Comparison of ENCODE assay signal across 21 cellular contexts in the genomic region with DNA sequence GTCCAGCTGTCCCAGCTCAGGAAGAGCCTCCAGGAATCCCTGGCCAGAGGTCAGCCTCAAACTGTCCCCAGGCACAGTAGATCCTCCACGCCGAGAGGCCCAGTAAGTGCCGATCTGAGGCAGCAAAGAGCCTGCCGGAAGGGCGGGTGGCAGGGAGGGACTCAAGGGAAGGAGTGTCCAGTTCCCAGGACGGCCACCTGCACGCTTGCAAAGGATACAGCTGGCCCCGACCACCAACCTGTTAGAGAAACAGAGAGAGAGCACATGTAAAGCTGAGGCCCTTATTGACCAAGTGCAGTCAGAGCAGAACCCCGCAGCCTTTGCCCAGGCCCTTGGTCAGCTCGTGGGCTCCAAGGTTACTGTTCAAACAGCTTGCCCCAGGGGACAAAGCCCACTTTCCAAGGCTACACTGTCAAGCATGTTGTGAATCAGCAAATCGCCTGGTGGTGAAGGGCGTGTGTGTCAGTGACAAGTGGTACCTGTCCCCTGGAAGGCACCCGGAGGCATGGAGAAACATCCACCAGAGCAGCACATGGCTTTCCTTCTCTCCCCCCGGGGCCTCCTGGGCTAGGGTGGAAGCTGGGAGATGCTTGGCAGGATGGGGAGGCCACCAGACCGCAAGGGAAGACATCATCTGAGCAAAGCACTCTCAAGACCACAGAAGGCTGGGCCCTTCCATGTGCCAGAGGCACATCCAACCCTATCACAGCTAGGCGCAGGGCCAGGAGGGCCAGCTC. TPM values are rescaled to one million over a fixed set of nuclear protein-coding genes. Genes with fewer than 3 reads are reported as not detected.
A peak's percentile ranks its signal among the peaks of the same experiment; 100 is the strongest.
DNase-seq lines count a peak whose midpoint lies in the region; ATAC-seq and TF ChIP-seq lines count a peak whose summit lies in the region.
"Had no signal": no experiment of that assay in that cellular context is flagged by ENCODE, and none has a peak within 500 bp of the region (broad histone marks: within the 10 kb centered on the region; RNA-seq: fewer than 3 reads in every experiment).

No MANE protein-coding gene starts in this region.

- H3K36me3 ChIP-seq in IMR-90 (ENCODE audit: control insufficient read depth, insufficient read depth, low read length) = peaks cover 15% of the 10 kb centered on the region
- H3K36me3 ChIP-seq in trophoblast cell (ENCODE audit: control insufficient read depth in 1 of 2, insufficient read depth in 2 of 2, low read length in 2 of 2) = no peaks in the 10 kb centered on the region

- intact Hi-C loops in IMR-90 (cut with micrococcal nuclease) (no loop called here), natural killer cell (cut with micrococcal nuclease) (no loop called here)
- intact Hi-C loops in activated T-helper 1 cell treated with anti-CD3 and anti-CD28 coated beads, Interleukin-12 subunit alpha, Interleukin-12 subunit beta, Interleukin-2, Interleukin-4 antibody, amounts not matched to agents 30 ng/mL and 10 ng/mL and 1 ng/mL, durations not matched to agents 14 hours and 24 hours and 36 hours (cut with micrococcal nuclease) = no loop called here

- H3K27me3 Mint-ChIP-seq in activated naive CD8-positive, alpha-beta T cell treated with anti-CD3 and anti-CD28 coated beads, Interleukin-2, amount 10 ng/mL, durations not matched to agents 7 days and 5 days = no peaks in the 10 kb centered on the region
- H3K27me3 Mint-ChIP-seq in activated naive CD8-positive, alpha-beta T cell treated with anti-CD3 and anti-CD28 coated beads, Interleukin-2, amount 50 U/mL, for 24 hours = no peaks in the 10 kb centered on the region
- no peaks in the 10 kb centered on the region for H3K27me3 Mint-ChIP-seq in activated T-helper 1 cell treated with anti-CD3 and anti-CD28 coated beads, Interleukin-12 subunit alpha, Interleukin-12 subunit beta, Interleukin-2, Interleukin-4 antibody, amounts not matched to agents 30 ng/mL and 10 ng/mL and 1 ng/mL, durations not matched to agents 14 hours and 24 hours and 36 hours (ENCODE audit: insufficient read depth)
- H3K27me3 Mint-ChIP-seq in natural killer cell (ENCODE audit: low read depth in 2 of 2) (no peaks in the 10 kb centered on the region), progenitor cell of endocrine pancreas (peaks cover under 1% of the 10 kb centered on the region), nephron progenitor cell (ENCODE audit: low read depth, poor library complexity) (peaks cover 18% of the 10 kb centered on the region)
- H3K27me3 Mint-ChIP-seq: CD4-positive, alpha-beta T cell had no signal

- 100% methylated on average over 2 of the region's 16 CpGs; no CpG with 5 or more reads in 1 of the 2 experiments for WGBS in IMR-90 (ENCODE audit: extremely low coverage in 2 of 2, insufficient read length in 1 of 2), 2 experiments
- WGBS in trophoblast cell (ENCODE audit: extremely low coverage, insufficient coverage, insufficient read length) = no CpG with 5 or more reads among the region's 16 CpGs

- H3K9ac ChIP-seq in IMR-90 (ENCODE audit: low read depth, low read length) = no peak overlapping the region
- H3K9ac ChIP-seq in trophoblast cell (ENCODE audit: low read length) = no peak overlapping the region

- H2AK5ac ChIP-seq in IMR-90 (ENCODE audit: low read depth, low read length) = no peak overlapping the region
- no peak overlapping the region for H2AK5ac ChIP-seq in trophoblast cell (ENCODE audit: low read length)

- POLR2A ChIA-PET in activated naive CD8-positive, alpha-beta T cell treated with anti-CD3 and anti-CD28 coated beads, Interleukin-2, amount 10 ng/mL, durations not matched to agents 7 days and 5 days (lab: Charles Lee) = no interaction called here
- POLR2A ChIA-PET in IMR-90 (lab: Charles Lee; ENCODE audit: unreplicated experiment) = no interaction called here

- H3K79me1 ChIP-seq in IMR-90 (ENCODE audit: low read depth in 1 of 2, low read length in 2 of 2) (peaks cover 0 to 4% of the 10 kb centered on the region in 2 experiments; a peak in 1 of 4 replicates), trophoblast cell (ENCODE audit: low read length) (peaks cover 12% of the 10 kb centered on the region)

- no peak for TF ChIP-seq POLR2A in IMR-90 (IDR thresholded peaks at IDR 0.05; ENCODE audit: low read depth, low read length)

- no peaks in the 10 kb centered on the region for H4K20me1 ChIP-seq in IMR-90 (ENCODE audit: insufficient read depth, low read length)

- H4K8ac ChIP-seq in IMR-90 (ENCODE audit: low read depth in 2 of 2, low read length in 2 of 2) = no peak overlapping the region
- no peak overlapping the region for H4K8ac ChIP-seq in trophoblast cell (ENCODE audit: low read depth, low read length)

- peak overlapping the region; percentile 19 for H2BK12ac ChIP-seq in trophoblast cell (ENCODE audit: low read length)

- H3K18ac ChIP-seq in IMR-90 (ENCODE audit: low read depth, low read length) (no peak overlapping the region), trophoblast cell (ENCODE audit: low read length) (no peak overlapping the region)

- peaks cover 6% of the 10 kb centered on the region for H3K4me1 Mint-ChIP-seq in activated naive CD8-positive, alpha-beta T cell treated with anti-CD3 and anti-CD28 coated beads, Interleukin-2, amount 10 ng/mL, durations not matched to agents 7 days and 5 days
- peaks cover 26% of the 10 kb centered on the region for H3K4me1 Mint-ChIP-seq in activated naive CD8-positive, alpha-beta T cell treated with anti-CD3 and anti-CD28 coated beads, Interleukin-2, amount 50 U/mL, for 24 hours
- H3K4me1 Mint-ChIP-seq in activated T-helper 1 cell treated with anti-CD3 and anti-CD28 coated beads, Interleukin-12 subunit alpha, Interleukin-12 subunit beta, Interleukin-2, Interleukin-4 antibody, amounts not matched to agents 30 ng/mL and 10 ng/mL and 1 ng/mL, durations not matched to agents 14 hours and 24 hours and 36 hours (ENCODE audit: low read depth) = no peaks in the 10 kb centered on the region
- no peaks in the 10 kb centered on the region for H3K4me1 Mint-ChIP-seq in natural killer cell
- H3K4me1 Mint-ChIP-seq in progenitor cell of endocrine pancreas (ENCODE audit: low read depth) = peaks cover 5% of the 10 kb centered on the region
- peaks cover 42% of the 10 kb centered on the region for H3K4me1 Mint-ChIP-seq in nephron progenitor cell

- no peak overlapping the region for H3K4me3 Mint-ChIP-seq in activated naive CD8-positive, alpha-beta T cell treated with anti-CD3 and anti-CD28 coated beads, Interleukin-2, amount 10 ng/mL, durations not matched to agents 7 days and 5 days
- H3K4me3 Mint-ChIP-seq in activated naive CD8-positive, alpha-beta T cell treated with anti-CD3 and anti-CD28 coated beads, Interleukin-2, amount 50 U/mL, for 24 hours = no peak overlapping the region
- H3K4me3 Mint-ChIP-seq in activated T-helper 1 cell treated with anti-CD3 and anti-CD28 coated beads, Interleukin-12 subunit alpha, Interleukin-12 subunit beta, Interleukin-2, Interleukin-4 antibody, amounts not matched to agents 30 ng/mL and 10 ng/mL and 1 ng/mL, durations not matched to agents 14 hours and 24 hours and 36 hours = no peak overlapping the region
- no peak overlapping the region for H3K4me3 Mint-ChIP-seq in natural killer cell
- no peak overlapping the region for H3K4me3 Mint-ChIP-seq in progenitor cell of endocrine pancreas (ENCODE audit: low read depth)
- H3K4me3 Mint-ChIP-seq in nephron progenitor cell = no peak overlapping the region
- H3K4me3 Mint-ChIP-seq: CD4-positive, alpha-beta T cell had no signal

- no peak overlapping the region for H2BK15ac ChIP-seq in IMR-90 (ENCODE audit: low read depth, low read length)

- H3K36me3 Mint-ChIP-seq in activated naive CD8-positive, alpha-beta T cell treated with anti-CD3 and anti-CD28 coated beads, Interleukin-2, amount 10 ng/mL, durations not matched to agents 7 days and 5 days = no peaks in the 10 kb centered on the region
- peaks cover 3% of the 10 kb centered on the region for H3K36me3 Mint-ChIP-seq in activated naive CD8-positive, alpha-beta T cell treated with anti-CD3 and anti-CD28 coated beads, Interleukin-2, amount 50 U/mL, for 24 hours (ENCODE audit: low read depth)
- no peaks in the 10 kb centered on the region for H3K36me3 Mint-ChIP-seq in activated T-helper 1 cell treated with anti-CD3 and anti-CD28 coated beads, Interleukin-12 subunit alpha, Interleukin-12 subunit beta, Interleukin-2, Interleukin-4 antibody, amounts not matched to agents 30 ng/mL and 10 ng/mL and 1 ng/mL, durations not matched to agents 14 hours and 24 hours and 36 hours (ENCODE audit: low read depth)
- no peaks in the 10 kb centered on the region for H3K36me3 Mint-ChIP-seq in natural killer cell
- peaks cover 1% of the 10 kb centered on the region for H3K36me3 Mint-ChIP-seq in progenitor cell of endocrine pancreas (ENCODE audit: insufficient read depth)
- H3K36me3 Mint-ChIP-seq in nephron progenitor cell (ENCODE audit: low read depth) = peaks cover 4% of the 10 kb centered on the region

- H2AFZ ChIP-seq in IMR-90 (replicated peaks; ENCODE audit: low read length, poor library complexity) (no peak overlapping the region), trophoblast cell (ENCODE audit: insufficient read depth, low read length, poor library complexity) (no peak overlapping the region)
- H2AFZ ChIP-seq: PC-9 had no signal

- H2BK120ac ChIP-seq in IMR-90 (ENCODE audit: low read depth, low read length) (no peak overlapping the region), trophoblast cell (ENCODE audit: insufficient read depth, low read length, poor library complexity) (no peak overlapping the region)

- H3K4me2 ChIP-seq in IMR-90 (ENCODE audit: low read depth, low read length) (no peak overlapping the region), trophoblast cell (ENCODE audit: low read length) (no peak overlapping the region)
- H3K4me2 ChIP-seq: PC-9 had no signal

- no peaks in the 10 kb centered on the region for H3K27me3 ChIP-seq in IMR-90 (ENCODE audit: control insufficient read depth, insufficient read depth, low read length)
- H3K27me3 ChIP-seq in trophoblast cell (ENCODE audit: insufficient read depth, low read length) = no peaks in the 10 kb centered on the region

- no peak overlapping the region for H4K12ac ChIP-seq in trophoblast cell (ENCODE audit: low read depth, low read length)

- H2BK20ac ChIP-seq in IMR-90 (ENCODE audit: low read depth, low read length) = no peak overlapping the region

- TF ChIP-seq CTCF in IMR-90 (conservative IDR thresholded peaks at IDR 0.05; ENCODE audit: low read depth, low read length) (no peak), natural killer cell (IDR thresholded peaks at IDR 0.05) (no peak), progenitor cell of endocrine pancreas (IDR thresholded peaks at IDR 0.05; ENCODE audit: unreplicated experiment) (no peak), nephron progenitor cell (IDR thresholded peaks at IDR 0.05) (no peak)

- no peak for TF ChIP-seq RAD21 in IMR-90 (IDR thresholded peaks at IDR 0.05; ENCODE audit: low read length)

- dilution Hi-C loops in IMR-90 (cut with HindIII; ENCODE audit: low sequenced_read_pairs, unreplicated experiment) = no loop called here

- no peaks in the 10 kb centered on the region for H3K9me3 Mint-ChIP-seq in activated naive CD8-positive, alpha-beta T cell treated with anti-CD3 and anti-CD28 coated beads, Interleukin-2, amount 10 ng/mL, durations not matched to agents 7 days and 5 days
- H3K9me3 Mint-ChIP-seq in activated naive CD8-positive, alpha-beta T cell treated with anti-CD3 and anti-CD28 coated beads, Interleukin-2, amount 50 U/mL, for 24 hours = no peaks in the 10 kb centered on the region
- H3K9me3 Mint-ChIP-seq in activated T-helper 1 cell treated with anti-CD3 and anti-CD28 coated beads, Interleukin-12 subunit alpha, Interleukin-12 subunit beta, Interleukin-2, Interleukin-4 antibody, amounts not matched to agents 30 ng/mL and 10 ng/mL and 1 ng/mL, durations not matched to agents 14 hours and 24 hours and 36 hours = no peaks in the 10 kb centered on the region
- H3K9me3 Mint-ChIP-seq in natural killer cell = no peaks in the 10 kb centered on the region
- no peaks in the 10 kb centered on the region for H3K9me3 Mint-ChIP-seq in progenitor cell of endocrine pancreas (ENCODE audit: low read depth)
- no peaks in the 10 kb centered on the region for H3K9me3 Mint-ChIP-seq in nephron progenitor cell
- H3K9me3 Mint-ChIP-seq: CD4-positive, alpha-beta T cell had no signal

- H3K4ac ChIP-seq in IMR-90 (ENCODE audit: low read depth, low read length) (no peak overlapping the region), trophoblast cell (ENCODE audit: low read depth, low read length) (no peak overlapping the region)

- peak overlapping the region; percentile 5 for H2AK9ac ChIP-seq in IMR-90 (replicated peaks; ENCODE audit: low read depth, low read length, poor library complexity)

- in situ Hi-C loops in IMR-90 (cut with MboI; ENCODE audit: low sequenced_read_pairs) = no loop called here

- CTCF ChIA-PET in IMR-90 (lab: Yijun Ruan, JAX) = no interaction called here

- H3K4me3 ChIP-seq in IMR-90 (ENCODE audit: insufficient read depth, low read depth, low read length) = no peak overlapping the region
- no peak overlapping the region for H3K4me3 ChIP-seq in trophoblast cell (ENCODE audit: low read depth, low read length)
- H3K4me3 ChIP-seq: PC-9 had no signal

- H4K5ac ChIP-seq in IMR-90 (ENCODE audit: low read depth, low read length) = no peak overlapping the region

- H3K9me1 ChIP-seq in IMR-90 (ENCODE audit: insufficient read depth, low read length) = 0 out of 2 replicates have a peak, but pooled peaks cover 2% of the 10 kb centered on the region

- peak overlapping the region; percentile 12 for H3K27ac Mint-ChIP-seq in activated naive CD8-positive, alpha-beta T cell treated with anti-CD3 and anti-CD28 coated beads, Interleukin-2, amount 10 ng/mL, durations not matched to agents 7 days and 5 days
- H3K27ac Mint-ChIP-seq in activated naive CD8-positive, alpha-beta T cell treated with anti-CD3 and anti-CD28 coated beads, Interleukin-2, amount 50 U/mL, for 24 hours = no peak overlapping the region
- H3K27ac Mint-ChIP-seq in activated T-helper 1 cell treated with anti-CD3 and anti-CD28 coated beads, Interleukin-12 subunit alpha, Interleukin-12 subunit beta, Interleukin-2, Interleukin-4 antibody, amounts not matched to agents 30 ng/mL and 10 ng/mL and 1 ng/mL, durations not matched to agents 14 hours and 24 hours and 36 hours = peak overlapping the region; percentile 48
- H3K27ac Mint-ChIP-seq in natural killer cell = no peak overlapping the region
- no peak overlapping the region for H3K27ac Mint-ChIP-seq in progenitor cell of endocrine pancreas
- no peak overlapping the region for H3K27ac Mint-ChIP-seq in nephron progenitor cell
- H3K27ac Mint-ChIP-seq: CD4-positive, alpha-beta T cell had no signal

- H3K23ac ChIP-seq in IMR-90 (ENCODE audit: low read depth, low read length) = no peak overlapping the region
- no peak overlapping the region for H3K23ac ChIP-seq in trophoblast cell (ENCODE audit: low read length)

- H4K91ac ChIP-seq in IMR-90 (ENCODE audit: insufficient read depth, low read depth, low read length) = no peak overlapping the region
- peak overlapping the region; percentile 22 for H4K91ac ChIP-seq in trophoblast cell (ENCODE audit: low read depth, low read length)

- ATAC-seq in activated naive CD8-positive, alpha-beta T cell treated with anti-CD3 and anti-CD28 coated beads, Interleukin-2, amount 10 ng/mL, durations not matched to agents 7 days and 5 days (ENCODE audit: low read depth) = no peak
- ATAC-seq in activated naive CD8-positive, alpha-beta T cell treated with anti-CD3 and anti-CD28 coated beads, Interleukin-2, amount 50 U/mL, for 24 hours = no peak
- ATAC-seq in IMR-90 (ENCODE audit: low read depth) (no peak), natural killer cell (no peak)
- ATAC-seq: HCT116 had no signal

- H3K14ac ChIP-seq in IMR-90 (replicated peaks; ENCODE audit: low read depth, low read length) (no peak overlapping the region), trophoblast cell (ENCODE audit: low read length) (no peak overlapping the region)

- H3K4me1 ChIP-seq in IMR-90 (ENCODE audit: control insufficient read depth, insufficient read depth, low read length) (no peaks in the 10 kb centered on the region), trophoblast cell (ENCODE audit: control insufficient read depth in 1 of 2, insufficient read depth in 2 of 2, low read length in 2 of 2) (peaks cover 10 to 22% of the 10 kb centered on the region in 2 experiments)

- no peak overlapping the region for H3K27ac ChIP-seq in IMR-90 (ENCODE audit: insufficient read depth, low read length)
- no peak overlapping the region for H3K27ac ChIP-seq in trophoblast cell (ENCODE audit: low read depth, low read length)
- H3K27ac ChIP-seq: HL-60, PC-9 had no signal

- no peak for DNase-seq in activated naive CD8-positive, alpha-beta T cell treated with anti-CD3 and anti-CD28 coated beads, Interleukin-2, amount 10 ng/mL, durations not matched to agents 7 days and 5 days
- no peak for DNase-seq in activated naive CD8-positive, alpha-beta T cell treated with anti-CD3 and anti-CD28 coated beads, Interleukin-2, amount 50 U/mL, for 24 hours
- DNase-seq in IMR-90 (no peak), trophoblast cell (peak; percentile 66 to 75), natural killer cell (no peak), progenitor cell of endocrine pancreas (ENCODE audit: low spot score, unreplicated experiment) (no peak), nephron progenitor cell (no peak)
- DNase-seq in activated T-helper 1 cell treated with anti-CD3 and anti-CD28 coated beads, Interleukin-12 subunit alpha, Interleukin-12 subunit beta, Interleukin-2, Interleukin-4 antibody, amounts not matched to agents 30 ng/mL and 10 ng/mL and 1 ng/mL, durations not matched to agents 14 hours and 24 hours and 36 hours (ENCODE audit: low spot score) = no peak
- DNase-seq: CD4-positive, alpha-beta T cell; COR-L47; EL; GDM1; GOT3; NCI-H1105 treated with DMSO at 0.1 percent for 48 hours; NCI-H2029; NCI-H2227 treated with DMSO at 0.1 percent for 48 hours; NCI-H526 treated with DMSO at 0.1 percent for 48 hours; PC-9; SHP77 treated with DMSO at 0.1 percent for 48 hours had no signal

- H3K56ac ChIP-seq in IMR-90 (ENCODE audit: extremely low read depth, insufficient read depth, low read length) = no peak overlapping the region

- no peak overlapping the region for H2BK5ac ChIP-seq in IMR-90 (ENCODE audit: low read depth, low read length, poor library complexity, severe bottlenecking)
- no peak overlapping the region for H2BK5ac ChIP-seq in trophoblast cell (ENCODE audit: low read depth, low read length, poor library complexity)

- H3K79me2 ChIP-seq in trophoblast cell (ENCODE audit: control insufficient read depth, insufficient read depth, low read length, poor library complexity) = no peaks in the 10 kb centered on the region

- no TSS peak for BruUV-seq in IMR-90 (replicated peaks; lab: Mats Ljungman, UMichigan)

- no peaks in the 10 kb centered on the region for H3K9me3 ChIP-seq in IMR-90 (ENCODE audit: control insufficient read depth, insufficient read depth, low read length)
- no peaks in the 10 kb centered on the region for H3K9me3 ChIP-seq in trophoblast cell (ENCODE audit: insufficient read depth, low read depth, low read length)

RNA-seq across cellular contexts. Expression of a gene that starts 42.6 kb away (rescaled TPM):
- 10 to 100 TPM; 68.6 to 70.0 TPM for total RNA-seq in activated naive CD8-positive, alpha-beta T cell treated with anti-CD3 and anti-CD28 coated beads, Interleukin-2, amount 10 ng/mL, durations not matched to agents 7 days and 5 days
- 175 and 202 TPM in 2 replicates for total RNA-seq in IMR-90 (2012; rRNA removed)
- polyA plus RNA-seq in IMR-90 (2012; rRNA removed) = 296 and 347 TPM in 2 replicates
- 473 and 691 TPM in 2 replicates for polyA plus RNA-seq in IMR-90 (2012; cell fraction: cytosol; rRNA removed)
- 159 and 329 TPM in 2 replicates for polyA plus RNA-seq in IMR-90 (2012; cell fraction: nucleus; rRNA removed; ENCODE audit: low replicate concordance)
- total RNA-seq in activated T-helper 1 cell treated with anti-CD3 and anti-CD28 coated beads, Interleukin-12 subunit alpha, Interleukin-12 subunit beta, Interleukin-2, Interleukin-4 antibody, amounts not matched to agents 30 ng/mL and 10 ng/mL and 1 ng/mL, durations not matched to agents 14 hours and 24 hours and 36 hours = 99.4 and 112 TPM in 2 replicates
- 16.0 and 18.0 TPM in 2 replicates for polyA plus RNA-seq in trophoblast cell (2013)
- 10 to 100 TPM; 37.5 to 56.2 (median 38.2) TPM for total RNA-seq in natural killer cell
- total RNA-seq in progenitor cell of endocrine pancreas = 48.7 and 58.2 TPM in 2 replicates

RNA-seq across cellular contexts. Expression of a gene that starts 42.6 kb away (rescaled TPM):
- total RNA-seq in activated naive CD8-positive, alpha-beta T cell treated with anti-CD3 and anti-CD28 coated beads, Interleukin-2, amount 10 ng/mL, durations not matched to agents 7 days and 5 days = 10 to 100 TPM; 20.7 to 20.8 TPM
- total RNA-seq in IMR-90 (2012; rRNA removed) (14.7 and 15.6 TPM in 2 replicates), natural killer cell (10 to 100 TPM; 23.5 to 37.3 (median 24.4) TPM), progenitor cell of endocrine pancreas (14.0 and 14.3 TPM in 2 replicates)
- polyA plus RNA-seq in IMR-90 (2012; rRNA removed) = 25.7 and 28.4 TPM in 2 replicates
- polyA plus RNA-seq in IMR-90 (2012; cell fraction: cytosol; rRNA removed) = 29.7 and 38.9 TPM in 2 replicates
- polyA plus RNA-seq in IMR-90 (2012; cell fraction: nucleus; rRNA removed; ENCODE audit: low replicate concordance) = 47.3 and 92.8 TPM in 2 replicates
- total RNA-seq in activated T-helper 1 cell treated with anti-CD3 and anti-CD28 coated beads, Interleukin-12 subunit alpha, Interleukin-12 subunit beta, Interleukin-2, Interleukin-4 antibody, amounts not matched to agents 30 ng/mL and 10 ng/mL and 1 ng/mL, durations not matched to agents 14 hours and 24 hours and 36 hours = 19.0 and 20.0 TPM in 2 replicates
- 2.2 and 2.6 TPM in 2 replicates for polyA plus RNA-seq in trophoblast cell (2013)

RNA-seq across cellular contexts. Expression of a gene that starts 44.3 kb away (rescaled TPM):
- 10 to 100 TPM; 11.9 to 12.7 TPM for total RNA-seq in activated naive CD8-positive, alpha-beta T cell treated with anti-CD3 and anti-CD28 coated beads, Interleukin-2, amount 10 ng/mL, durations not matched to agents 7 days and 5 days
- total RNA-seq in IMR-90 (2012; rRNA removed) (1.7 and 2.5 TPM in 2 replicates), natural killer cell (1 to 10 TPM; 5.1 to 5.3 (median 5.3) TPM), progenitor cell of endocrine pancreas (9.0 and 9.9 TPM in 2 replicates)
- polyA plus RNA-seq in IMR-90 (2012; rRNA removed) = 4.4 and 5.5 TPM in 2 replicates
- 5.3 and 8.3 TPM in 2 replicates for polyA plus RNA-seq in IMR-90 (2012; cell fraction: cytosol; rRNA removed)
- 3.5 and 12.3 TPM in 2 replicates for polyA plus RNA-seq in IMR-90 (2012; cell fraction: nucleus; rRNA removed; ENCODE audit: low replicate concordance)
- 20.6 and 21.5 TPM in 2 replicates for total RNA-seq in activated T-helper 1 cell treated with anti-CD3 and anti-CD28 coated beads, Interleukin-12 subunit alpha, Interleukin-12 subunit beta, Interleukin-2, Interleukin-4 antibody, amounts not matched to agents 30 ng/mL and 10 ng/mL and 1 ng/mL, durations not matched to agents 14 hours and 24 hours and 36 hours
- polyA plus RNA-seq in trophoblast cell (2013) = 10.4 and 11.5 TPM in 2 replicates

RNA-seq across cellular contexts. Expression of a gene that starts 44.3 kb away (rescaled TPM):
- 10 to 100 TPM; 18.4 to 18.9 TPM for total RNA-seq in activated naive CD8-positive, alpha-beta T cell treated with anti-CD3 and anti-CD28 coated beads, Interleukin-2, amount 10 ng/mL, durations not matched to agents 7 days and 5 days
- 8.6 TPM in 2 replicates for total RNA-seq in IMR-90 (2012; rRNA removed)
- 12.1 and 14.0 TPM in 2 replicates for polyA plus RNA-seq in IMR-90 (2012; rRNA removed)
- 8.4 and 9.2 TPM in 2 replicates for polyA plus RNA-seq in IMR-90 (2012; cell fraction: cytosol; rRNA removed)
- polyA plus RNA-seq in IMR-90 (2012; cell fraction: nucleus; rRNA removed; ENCODE audit: low replicate concordance) = 24.4 and 41.2 TPM in 2 replicates
- total RNA-seq in activated T-helper 1 cell treated with anti-CD3 and anti-CD28 coated beads, Interleukin-12 subunit alpha, Interleukin-12 subunit beta, Interleukin-2, Interleukin-4 antibody, amounts not matched to agents 30 ng/mL and 10 ng/mL and 1 ng/mL, durations not matched to agents 14 hours and 24 hours and 36 hours = 22.2 and 24.1 TPM in 2 replicates
- 10.8 and 11.6 TPM in 2 replicates for polyA plus RNA-seq in trophoblast cell (2013)
- total RNA-seq in natural killer cell = 10 to 100 TPM in 2 of 3 donors, 1 to 10 TPM in 1; 6.4 to 12.5 (median 11.7) TPM
- 27.2 and 27.4 TPM in 2 replicates for total RNA-seq in progenitor cell of endocrine pancreas

Comparison
In these comparisons a context has a peak if more than half of its experiments do, and no peak if none do; other contexts are left out.
1. H3K27ac Mint-ChIP-seq: peak in activated naive CD8-positive, alpha-beta T cell treated with anti-CD3 and anti-CD28 coated beads, Interleukin-2, amount 10 ng/mL, durations not matched to agents 7 days and 5 days (single experiment) and activated T-helper 1 cell treated with anti-CD3 and anti-CD28 coated beads, Interleukin-12 subunit alpha, Interleukin-12 subunit beta, Interleukin-2, Interleukin-4 antibody, amounts not matched to agents 30 ng/mL and 10 ng/mL and 1 ng/mL, durations not matched to agents 14 hours and 24 hours and 36 hours (single experiment); none in activated naive CD8-positive, alpha-beta T cell treated with anti-CD3 and anti-CD28 coated beads, Interleukin-2, amount 50 U/mL, for 24 hours (single experiment), natural killer cell (0 of 2), progenitor cell of endocrine pancreas (single experiment) and nephron progenitor cell (single experiment).
2. DNase-seq: peak in trophoblast cell (2 of 2); none in activated naive CD8-positive, alpha-beta T cell treated with anti-CD3 and anti-CD28 coated beads, Interleukin-2, amount 10 ng/mL, durations not matched to agents 7 days and 5 days (single experiment), activated naive CD8-positive, alpha-beta T cell treated with anti-CD3 and anti-CD28 coated beads, Interleukin-2, amount 50 U/mL, for 24 hours (single experiment), IMR-90 (single experiment), activated T-helper 1 cell treated with anti-CD3 and anti-CD28 coated beads, Interleukin-12 subunit alpha, Interleukin-12 subunit beta, Interleukin-2, Interleukin-4 antibody, amounts not matched to agents 30 ng/mL and 10 ng/mL and 1 ng/mL, durations not matched to agents 14 hours and 24 hours and 36 hours (single experiment), natural killer cell (single experiment), progenitor cell of endocrine pancreas (single experiment) and nephron progenitor cell (single experiment).